ENCODE assay signal across 31 cellular contexts in genomic region chr4:628346-628745, GRCh38. TPM values are rescaled to one million over a fixed set of nuclear protein-coding genes. Genes with fewer than 3 reads are reported as not detected.
DNase-seq lines count a peak whose midpoint lies in the region; ATAC-seq, FAIRE-seq and TF ChIP-seq lines count a peak whose summit lies in the region.
"Had no signal": no experiment of that assay in that cellular context is flagged by ENCODE, and none has a peak within 500 bp of the region (broad histone marks: within the 10 kb centered on the region; RNA-seq: fewer than 3 reads in every experiment).

No MANE protein-coding gene starts in this region.

- TF ChIP-seq CTCF in right atrium auricular region (IDR thresholded peaks at IDR 0.05), result no peak
- no peak for TF ChIP-seq CTCF in K562 (IDR thresholded peaks at IDR 0.05 in 2 of 3, conservative IDR thresholded peaks at IDR 0.05 in 1 of 3; ENCODE audit: insufficient read depth in 2 of 3, low read depth in 1 of 3, low read length in 3 of 3)
- TF ChIP-seq CTCF in upper lobe of left lung (IDR thresholded peaks at IDR 0.05), result no peak

- H2AFZ ChIP-seq in K562 (ENCODE audit: low read depth, low read length), result no peak overlapping the region
- H2AFZ ChIP-seq: GM23248 had no signal

- no peaks in the 10 kb centered on the region for H3K27me3 ChIP-seq in right atrium auricular region
- H3K27me3 ChIP-seq in K562 (ENCODE audit: control insufficient read depth in 2 of 2, insufficient read depth in 2 of 2, low read length in 2 of 2), result peaks cover 27 to 67% of the 10 kb centered on the region in 2 experiments; a peak in 4 of 5 replicates
- no peaks in the 10 kb centered on the region for H3K27me3 ChIP-seq in upper lobe of left lung

- H3K9me1 ChIP-seq in K562 (ENCODE audit: control insufficient read depth, insufficient read depth, low read length), result no peaks in the 10 kb centered on the region

- POLR2A ChIA-PET in K562 (lab: Yijun Ruan, JAX), result no interaction called here

- no peak for FAIRE-seq in K562 (lab: Jason Lieb, UNC)
- FAIRE-seq: A204.1, GM12891 had no signal

- WGBS in K562 (ENCODE audit: insufficient coverage, low coverage, missing lambda C conversion rate), result 2% methylated on average over 12 of the region's 14 CpGs
- WGBS in upper lobe of left lung, 2 donors, result 66% methylated on average over 4 of the region's 14 CpGs; no CpG with 5 or more reads in 1 of the 2 donors

- TF ChIP-seq POLR2A in K562 (conservative IDR thresholded peaks at IDR 0.05) (no peak), upper lobe of left lung (IDR thresholded peaks at IDR 0.05) (no peak)

- no peaks in the 10 kb centered on the region for H4K20me1 ChIP-seq in K562 (replicated peaks; ENCODE audit: control insufficient read depth, insufficient read depth, low read length)

- ATAC-seq in left ventricle myocardium superior (no peak), K562 (peak; percentile 9; the same call in 2 of the 3 replicates), upper lobe of left lung (ENCODE audit: low FRiP score in 2 of 2) (no peak), GM19397 (IDR thresholded peaks at IDR 0.05; ENCODE audit: unreplicated experiment) (no peak)
- ATAC-seq: Panc1 had no signal

- no peaks in the 10 kb centered on the region for H3K9me3 ChIP-seq in right atrium auricular region
- no peaks in the 10 kb centered on the region; the same call in 1 of the 2 replicates for H3K9me3 ChIP-seq in K562 (replicated peaks; ENCODE audit: control insufficient read depth, insufficient read depth, low read depth, low read length)
- H3K9me3 ChIP-seq in upper lobe of left lung, result no peaks in the 10 kb centered on the region

- H3K27ac ChIP-seq in right atrium auricular region (no peak overlapping the region), K562 (ENCODE audit: extremely low read depth, low read depth, low read length) (no peak overlapping the region), upper lobe of left lung (no peak overlapping the region)
- H3K27ac ChIP-seq: GM23248, RWPE1 had no signal

- H3K9ac ChIP-seq in K562 (ENCODE audit: insufficient read depth in 1 of 2, low read depth in 2 of 2, low read length in 2 of 2), result no peak overlapping the region
- H3K9ac ChIP-seq: GM23248 had no signal

- TF ChIP-seq RAD21 in K562 (CRISPR knock-in tag; conservative IDR thresholded peaks at IDR 0.05 in 1 of 2, IDR thresholded peaks at IDR 0.05 in 1 of 2), result no peak

- H3K4me3 ChIP-seq in right atrium auricular region, result no peak overlapping the region
- no peak overlapping the region for H3K4me3 ChIP-seq in K562
- H3K4me3 ChIP-seq in upper lobe of left lung, result no peak overlapping the region
- H3K4me3 ChIP-seq: GM23248 had no signal

- TF ChIP-seq EP300 in K562 (IDR thresholded peaks at IDR 0.05; ENCODE audit: low read length) (no peak), upper lobe of left lung (IDR thresholded peaks at IDR 0.05) (no peak)

- BruUV-seq in K562 (replicated peaks; lab: Mats Ljungman, UMichigan), result no TSS peak

- H3K4me2 ChIP-seq in K562 (ENCODE audit: insufficient read depth, low read length), result no peak overlapping the region

- H3K79me2 ChIP-seq in K562 (ENCODE audit: control insufficient read depth, insufficient read depth, low read length), result no peaks in the 10 kb centered on the region

- in situ Hi-C loops in K562 (cut with MboI), result no loop called here

- intact Hi-C loops in left ventricle myocardium superior (cut with micrococcal nuclease), result no loop called here
- intact Hi-C loops in K562 (cut with micrococcal nuclease), result no loop called here

- DNase-seq in left ventricle myocardium superior (peak; percentile 21), right atrium auricular region (ENCODE audit: low spot score) (no peak), K562 (ENCODE audit: extremely low read depth in 1 of 4, low spot score in 3 of 4) (no peak), mesenteric fat pad (ENCODE audit: low spot score) (peak; percentile 72), upper lobe of left lung (peak; percentile 13 to 75), NCI-H1105 treated with DMSO at 0.1 percent for 48 hours (lab: John Stamatoyannopoulos, UW) (no peak), NCI-H345 treated with DMSO at 0.1 percent for 48 hours (lab: John Stamatoyannopoulos, UW; ENCODE audit: unreplicated experiment) (no peak)
- DNase-seq: C1 segment of cervical spinal cord; CD4-positive, alpha-beta memory T cell; COR-L47; DMS79 treated with DMSO at 0.1 percent for 48 hours; GF-D8; GM23248; HCEC 1CT; Karpas-422; NCI-H1092 treated with DMSO at 0.1 percent for 48 hours; NCI-H146; NCI-H1930; NCI-H2107; NCI-H446; NCI-H524 treated with DMSO at 0.1 percent for 48 hours; NCI-H774; SHP77 treated with DMSO at 0.1 percent for 48 hours; T-helper 1 cell had no signal

- H3K4me1 ChIP-seq in right atrium auricular region (no peaks in the 10 kb centered on the region), K562 (replicated peaks in 1 of 2; ENCODE audit: control insufficient read depth in 2 of 2, insufficient read depth in 2 of 2, low read length in 2 of 2) (peaks cover 0 to 32% of the 10 kb centered on the region in 2 experiments; a peak in 2 of 5 replicates), upper lobe of left lung (no peaks in the 10 kb centered on the region)

- H3K36me3 ChIP-seq in right atrium auricular region (no peaks in the 10 kb centered on the region), K562 (ENCODE audit: control insufficient read depth, insufficient read depth, low read length) (no peaks in the 10 kb centered on the region), upper lobe of left lung (no peaks in the 10 kb centered on the region)

- CTCF ChIA-PET in K562 (lab: Yijun Ruan, JAX; ENCODE audit: low intra/inter-chr PET ratio), result no interaction called here

RNA-seq across cellular contexts. Expression of gene PDE6B, which starts 3.0 kb away (rescaled TPM):
- total RNA-seq in left ventricle myocardium superior (2.1 TPM), right atrium auricular region (1 to 10 TPM; 2.3 to 4.6 TPM), K562 (2014; rRNA removed) (not detected in 2 replicates), K562 (2014; rRNA removed; fragmentation: Illumina TruSeq; extraction: Trizol) (not detected in 2 replicates), K562 (2015; rRNA removed; fragmentation: Illumina TruSeq; extraction: Trizol) (not detected in 2 replicates), K562 (2021) (not detected in 2 replicates), mesenteric fat pad (2.9 TPM), upper lobe of left lung (10 to 100 TPM in 3 of 6 donors, 1 to 10 TPM in 3; 4.2 to 28.3 (median 9.0) TPM)
- total RNA-seq in K562 (2011; cell fraction: chromatin; rRNA removed; ENCODE audit: low replicate concordance), result 0.30 TPM in 1 of 2 replicates, not detected in the other
- not detected in 2 replicates for total RNA-seq in K562 (2011; cell fraction: nucleolus; rRNA removed)
- not detected in 2 replicates for total RNA-seq in K562 (2011; cell fraction: nucleoplasm; rRNA removed)
- polyA plus RNA-seq in K562 (2011; rRNA removed) (not detected in 2 replicates), K562 (2014; fragmentation: Illumina TruSeq; extraction: Trizol) (not detected in 2 replicates), K562 (2014; fragmentation: Nextera tagmentation; extraction: Ambion mirVana) (under 1 TPM in 1 of 2 experiments, not detected in 1; 0.04 TPM), K562 (2014; rRNA removed) (not detected in 2 replicates)
- 0.04 TPM in 1 of 2 replicates, not detected in the other for polyA plus RNA-seq in K562 (2011; cell fraction: cytosol; rRNA removed)
- polyA plus RNA-seq in K562 (2011; cell fraction: nucleus; rRNA removed), result not detected in 2 replicates
- 0.07 and 0.10 TPM in 2 replicates for polyA plus RNA-seq in K562 (2012)
- 0.07 TPM in 1 of 2 replicates, not detected in the other for polyA minus RNA-seq in K562 (2011; rRNA and poly(A)+ RNA removed)
- polyA minus RNA-seq in K562 (2011; cell fraction: cytosol; rRNA and poly(A)+ RNA removed), result not detected in 2 replicates
- not detected in 2 replicates for polyA minus RNA-seq in K562 (2011; cell fraction: nucleus; rRNA and poly(A)+ RNA removed)
- polyA plus RNA-seq: GM23248 had no signal

RNA-seq across cellular contexts. Expression of gene ATP5ME, which starts 45.7 kb away (rescaled TPM):
- total RNA-seq in left ventricle myocardium superior (1,128 TPM), right atrium auricular region (100 to 1,000 TPM in 1 of 2 donors, 10 to 100 TPM in 1; 85.1 to 265 TPM), K562 (2014; rRNA removed) (746 and 978 TPM in 2 replicates), K562 (2014; rRNA removed; fragmentation: Illumina TruSeq; extraction: Trizol) (839 and 887 TPM in 2 replicates), K562 (2015; rRNA removed; fragmentation: Illumina TruSeq; extraction: Trizol) (914 and 930 TPM in 2 replicates), K562 (2021) (509 and 535 TPM in 2 replicates), mesenteric fat pad (210 TPM), upper lobe of left lung (100 to 1,000 TPM in 3 of 6 donors, 10 to 100 TPM in 3; 22.6 to 216 (median 106) TPM)
- total RNA-seq in K562 (2011; cell fraction: chromatin; rRNA removed; ENCODE audit: low replicate concordance), result 72.8 and 88.6 TPM in 2 replicates
- 122 and 189 TPM in 2 replicates for total RNA-seq in K562 (2011; cell fraction: nucleolus; rRNA removed)
- total RNA-seq in K562 (2011; cell fraction: nucleoplasm; rRNA removed), result 125 and 130 TPM in 2 replicates
- polyA plus RNA-seq in K562 (2011; rRNA removed) (573 and 595 TPM in 2 replicates), K562 (2014; fragmentation: Illumina TruSeq; extraction: Trizol) (632 and 822 TPM in 2 replicates), K562 (2014; fragmentation: Nextera tagmentation; extraction: Ambion mirVana) (1,000 to 10,000 TPM; 2,400 to 2,480 TPM), K562 (2014; rRNA removed) (987 and 1,053 TPM in 2 replicates)
- 589 and 678 TPM in 2 replicates for polyA plus RNA-seq in K562 (2011; cell fraction: cytosol; rRNA removed)
- polyA plus RNA-seq in K562 (2011; cell fraction: nucleus; rRNA removed), result 222 and 265 TPM in 2 replicates
- 689 and 2,439 TPM in 2 replicates for polyA plus RNA-seq in K562 (2012)
- polyA minus RNA-seq in K562 (2011; rRNA and poly(A)+ RNA removed), result 147 and 173 TPM in 2 replicates
- polyA minus RNA-seq in K562 (2011; cell fraction: cytosol; rRNA and poly(A)+ RNA removed), result 96.7 and 103 TPM in 2 replicates
- 41.5 and 69.1 TPM in 2 replicates for polyA minus RNA-seq in K562 (2011; cell fraction: nucleus; rRNA and poly(A)+ RNA removed)

RNA-seq across cellular contexts. Expression of gene MYL5, which starts 46.0 kb away (rescaled TPM):
- total RNA-seq in left ventricle myocardium superior, result 2.7 TPM
- 1 to 10 TPM; 3.2 to 3.6 TPM for total RNA-seq in right atrium auricular region
- 13.3 and 32.0 TPM in 2 replicates for total RNA-seq in K562 (2011; cell fraction: chromatin; rRNA removed; ENCODE audit: low replicate concordance)
- 19.7 and 19.9 TPM in 2 replicates for total RNA-seq in K562 (2011; cell fraction: nucleolus; rRNA removed)
- total RNA-seq in K562 (2011; cell fraction: nucleoplasm; rRNA removed), result 9.6 and 13.4 TPM in 2 replicates
- total RNA-seq in K562 (2014; rRNA removed), result 4.9 and 6.2 TPM in 2 replicates
- 2.6 and 3.1 TPM in 2 replicates for total RNA-seq in K562 (2014; rRNA removed; fragmentation: Illumina TruSeq; extraction: Trizol)
- 5.1 and 5.9 TPM in 2 replicates for total RNA-seq in K562 (2015; rRNA removed; fragmentation: Illumina TruSeq; extraction: Trizol)
- total RNA-seq in K562 (2021), result 9.1 and 10.0 TPM in 2 replicates
- 3.8 and 4.1 TPM in 2 replicates for polyA plus RNA-seq in K562 (2011; rRNA removed)
- 2.8 TPM in 2 replicates for polyA plus RNA-seq in K562 (2011; cell fraction: cytosol; rRNA removed)
- polyA plus RNA-seq in K562 (2011; cell fraction: nucleus; rRNA removed), result 18.2 and 29.5 TPM in 2 replicates
- 9.3 and 13.7 TPM in 2 replicates for polyA plus RNA-seq in K562 (2012)
- polyA plus RNA-seq in K562 (2014; fragmentation: Illumina TruSeq; extraction: Trizol), result 3.4 and 5.5 TPM in 2 replicates
- 1 to 10 TPM; 1.4 TPM for polyA plus RNA-seq in K562 (2014; fragmentation: Nextera tagmentation; extraction: Ambion mirVana)
- polyA plus RNA-seq in K562 (2014; rRNA removed), result 6.0 and 6.9 TPM in 2 replicates
- polyA minus RNA-seq in K562 (2011; rRNA and poly(A)+ RNA removed), result 3.1 and 4.0 TPM in 2 replicates
- polyA minus RNA-seq in K562 (2011; cell fraction: cytosol; rRNA and poly(A)+ RNA removed), result 0.76 and 1.5 TPM in 2 replicates
- polyA minus RNA-seq in K562 (2011; cell fraction: nucleus; rRNA and poly(A)+ RNA removed), result 11.0 and 13.6 TPM in 2 replicates
- 16.5 TPM for total RNA-seq in mesenteric fat pad
- 10 to 100 TPM in 4 of 6 donors, 1 to 10 TPM in 2; 4.7 to 25.1 (median 17.1) TPM for total RNA-seq in upper lobe of left lung

RNA-seq across cellular contexts. Expression of gene TMEM271, which starts 52.3 kb away (rescaled TPM):
- total RNA-seq in left ventricle myocardium superior (not detected), right atrium auricular region (not detected), K562 (2014; rRNA removed) (not detected in 2 replicates), K562 (2014; rRNA removed; fragmentation: Illumina TruSeq; extraction: Trizol) (not detected in 2 replicates), K562 (2015; rRNA removed; fragmentation: Illumina TruSeq; extraction: Trizol) (not detected in 2 replicates), K562 (2021) (not detected in 2 replicates), mesenteric fat pad (not detected), upper lobe of left lung (not detected)
- total RNA-seq in K562 (2011; cell fraction: chromatin; rRNA removed; ENCODE audit: low replicate concordance), result not detected in 2 replicates
- total RNA-seq in K562 (2011; cell fraction: nucleolus; rRNA removed), result not detected in 2 replicates
- not detected in 2 replicates for total RNA-seq in K562 (2011; cell fraction: nucleoplasm; rRNA removed)
- polyA plus RNA-seq in K562 (2011; rRNA removed) (not detected in 2 replicates), K562 (2014; fragmentation: Illumina TruSeq; extraction: Trizol) (not detected in 2 replicates), K562 (2014; fragmentation: Nextera tagmentation; extraction: Ambion mirVana) (not detected), K562 (2014; rRNA removed) (not detected in 2 replicates)
- polyA plus RNA-seq in K562 (2011; cell fraction: cytosol; rRNA removed), result not detected in 2 replicates
- not detected in 2 replicates for polyA plus RNA-seq in K562 (2011; cell fraction: nucleus; rRNA removed)
- not detected in 2 replicates for polyA plus RNA-seq in K562 (2012)
- polyA minus RNA-seq in K562 (2011; rRNA and poly(A)+ RNA removed), result not detected in 2 replicates
- not detected in 2 replicates for polyA minus RNA-seq in K562 (2011; cell fraction: cytosol; rRNA and poly(A)+ RNA removed)
- not detected in 2 replicates for polyA minus RNA-seq in K562 (2011; cell fraction: nucleus; rRNA and poly(A)+ RNA removed)
- total RNA-seq: CD4-positive, alpha-beta memory T cell; GM23248 had no signal
- polyA plus RNA-seq: AG04450; CD4-positive, alpha-beta memory T cell; GM23248; IgD-negative memory B cell had no signal

Comparison
In these comparisons a context has a peak if more than half of its experiments do, and no peak if none do; other contexts are left out.
1. DNase-seq: peak in left ventricle myocardium superior (single experiment), mesenteric fat pad (single experiment) and upper lobe of left lung (2 of 2); none in right atrium auricular region (single experiment), K562 (0 of 4), NCI-H1105 treated with DMSO at 0.1 percent for 48 hours (single experiment) and NCI-H345 treated with DMSO at 0.1 percent for 48 hours (single experiment).